8 cellular contexts compared by ENCODE assay signal in genomic region chr3:49008627-49009026, GRCh38. TPM values are rescaled to one million over a fixed set of nuclear protein-coding genes. Genes with fewer than 3 reads are reported as not detected.
DNase-seq lines count a peak whose midpoint lies in the region; TF ChIP-seq lines count a peak whose summit lies in the region.
"Not testable (repeated sequence)": the region's sequence is repeated elsewhere in the genome, so short reads cannot be mapped to it uniquely, and the experiment has no call there.

No MANE protein-coding gene starts in this region.

- peak overlapping the region; percentile 82; the same call in 1 of the 2 replicates for H3K27ac ChIP-seq in SU-DHL-6 (ENCODE audit: low read depth, low read length)
- not testable (repeated sequence) for H3K27ac ChIP-seq in duodenal mucosa (ENCODE audit: low read depth, low read length)
- peak overlapping the region; percentile 95 for H3K27ac ChIP-seq in neural cell (ENCODE audit: low read length)

- not testable (repeated sequence) for H3F3A ChIP-seq in SU-DHL-6 (ENCODE audit: insufficient read depth); neural cell (ENCODE audit: insufficient read depth, low read length, poor library complexity, severe bottlenecking)

- TF ChIP-seq EP300 in neural cell (conservative IDR thresholded peaks at IDR 0.05; ENCODE audit: poor library complexity, severe bottlenecking) = not testable (repeated sequence)

- H3K4me2 ChIP-seq in SU-DHL-6 (ENCODE audit: low read depth, low read length, poor library complexity, severe bottlenecking) (peak overlapping the region; percentile 88), neural cell (ENCODE audit: low read length) (peak overlapping the region; percentile 83)

- not testable (repeated sequence) for DNase-seq in AG10803 (ENCODE audit: low read depth); HFF-Myc (ENCODE audit: extremely low read depth, low read depth)

- H3K27ac Mint-ChIP-seq in activated naive CD8-positive, alpha-beta T cell = peak overlapping the region; percentile 100
- peak overlapping the region; percentile 97 for H3K27ac Mint-ChIP-seq in stimulated activated naive CD8-positive, alpha-beta T cell treated with anti-CD3 and anti-CD28 coated beads, Interleukin-15, Interleukin-2, amounts not matched to agents 100 ng/mL and 50 ng/mL, for 24 hours

- peaks cover 15 to 19% of the 10 kb centered on the region in 2 donors for H3K4me1 ChIP-seq in duodenal mucosa (ENCODE audit: control insufficient read depth in 1 of 2, insufficient read depth in 2 of 2, low read length in 2 of 2)

- H3K9me3 Mint-ChIP-seq in activated naive CD8-positive, alpha-beta T cell (ENCODE audit: low read depth); stimulated activated naive CD8-positive, alpha-beta T cell treated with anti-CD3 and anti-CD28 coated beads, Interleukin-15, Interleukin-2, amounts not matched to agents 100 ng/mL and 50 ng/mL, for 24 hours: not testable (repeated sequence)

- H3K27me3 ChIP-seq in SU-DHL-6 (ENCODE audit: low read length); duodenal mucosa (ENCODE audit: control insufficient read depth in 1 of 2, insufficient read depth in 2 of 2, low read length in 2 of 2); neural cell (ENCODE audit: insufficient read depth, low read depth, low read length): not testable (repeated sequence)

- H3K4me1 Mint-ChIP-seq in activated naive CD8-positive, alpha-beta T cell (ENCODE audit: low read depth) = peaks cover 29% of the 10 kb centered on the region
- H3K4me1 Mint-ChIP-seq in stimulated activated naive CD8-positive, alpha-beta T cell treated with anti-CD3 and anti-CD28 coated beads, Interleukin-15, Interleukin-2, amounts not matched to agents 100 ng/mL and 50 ng/mL, for 24 hours (ENCODE audit: low read depth) = peaks cover 25% of the 10 kb centered on the region

- H3K36me3 ChIP-seq in SU-DHL-6 (ENCODE audit: low read length); neural cell (ENCODE audit: insufficient read depth, low read length): not testable (repeated sequence)
- H3K36me3 ChIP-seq in duodenal mucosa (ENCODE audit: control insufficient read depth in 1 of 2, insufficient read depth in 2 of 2, low read length in 2 of 2) = peaks cover 2 to 25% of the 10 kb centered on the region in 2 donors

- not testable (repeated sequence) for H3K9me3 ChIP-seq in SU-DHL-6 (ENCODE audit: insufficient read depth, low read length); duodenal mucosa (ENCODE audit: control insufficient read depth in 1 of 2, low read length in 2 of 2); neural cell (ENCODE audit: low read length)

- H3K9me2 ChIP-seq in SU-DHL-6 (replicated peaks; ENCODE audit: insufficient read depth, low read length); neural cell (ENCODE audit: insufficient read depth, low read length): not testable (repeated sequence)

- not testable (repeated sequence) for TF ChIP-seq CTCF in AG10803 (conservative IDR thresholded peaks at IDR 0.05; ENCODE audit: low read length); HFF-Myc (IDR thresholded peaks at IDR 0.05; ENCODE audit: low read depth, low read length, missing control alignments); SU-DHL-6 (IDR thresholded peaks at IDR 0.05; ENCODE audit: insufficient read depth, low read length, poor library complexity, severe bottlenecking); neural cell (IDR thresholded peaks at IDR 0.05; ENCODE audit: poor library complexity, severe bottlenecking)

- H4K20me1 ChIP-seq in SU-DHL-6 (ENCODE audit: low read depth, low read length); neural cell (ENCODE audit: insufficient read depth): not testable (repeated sequence)

- not testable (repeated sequence) for H3K36me3 Mint-ChIP-seq in activated naive CD8-positive, alpha-beta T cell
- H3K36me3 Mint-ChIP-seq in stimulated activated naive CD8-positive, alpha-beta T cell treated with anti-CD3 and anti-CD28 coated beads, Interleukin-15, Interleukin-2, amounts not matched to agents 100 ng/mL and 50 ng/mL, for 24 hours (ENCODE audit: low read depth) = peaks cover 19% of the 10 kb centered on the region

- H3K27me3 Mint-ChIP-seq in activated naive CD8-positive, alpha-beta T cell; stimulated activated naive CD8-positive, alpha-beta T cell treated with anti-CD3 and anti-CD28 coated beads, Interleukin-15, Interleukin-2, amounts not matched to agents 100 ng/mL and 50 ng/mL, for 24 hours: not testable (repeated sequence)

- H3K9ac ChIP-seq in SU-DHL-6 (ENCODE audit: low read length) (peak overlapping the region; percentile 99; the same call in 1 of the 2 replicates), duodenal mucosa (ENCODE audit: low read depth in 1 of 2, low read length in 2 of 2) (peak overlapping the region in 1 of 2 donors; percentile 40), neural cell (ENCODE audit: low read length) (peak overlapping the region; percentile 100)

- peak overlapping the region; percentile 75 for H3K4me3 ChIP-seq in AG10803 (ENCODE audit: low read length)
- peak overlapping the region; percentile 59 for H3K4me3 ChIP-seq in HFF-Myc (replicated peaks; ENCODE audit: low read depth, low read length)
- H3K4me3 ChIP-seq in SU-DHL-6 (ENCODE audit: insufficient read depth, low read length, poor library complexity, severe bottlenecking) = not testable (repeated sequence)
- peak overlapping the region; percentile 90 to 94 for H3K4me3 ChIP-seq in duodenal mucosa (ENCODE audit: low read depth in 1 of 2, low read length in 2 of 2)
- peak overlapping the region; percentile 52 for H3K4me3 ChIP-seq in iPS-11a (ENCODE audit: low read depth, low read length)
- H3K4me3 ChIP-seq in neural cell (ENCODE audit: low read length) = peak overlapping the region; percentile 100

- peak overlapping the region; percentile 99 for H3K4me3 Mint-ChIP-seq in activated naive CD8-positive, alpha-beta T cell
- H3K4me3 Mint-ChIP-seq in stimulated activated naive CD8-positive, alpha-beta T cell treated with anti-CD3 and anti-CD28 coated beads, Interleukin-15, Interleukin-2, amounts not matched to agents 100 ng/mL and 50 ng/mL, for 24 hours = peak overlapping the region; percentile 94

- peaks cover 33% of the 10 kb centered on the region for H3K79me2 ChIP-seq in SU-DHL-6 (ENCODE audit: insufficient read depth, low read length)
- peaks cover 50% of the 10 kb centered on the region for H3K79me2 ChIP-seq in neural cell (replicated peaks; ENCODE audit: insufficient read depth, low read length)

- TF ChIP-seq RAD21 in neural cell (conservative IDR thresholded peaks at IDR 0.05) = not testable (repeated sequence)

- not testable (repeated sequence) for H2AFZ ChIP-seq in SU-DHL-6 (ENCODE audit: low read depth, low read length, severe bottlenecking); neural cell (ENCODE audit: low read depth, low read length)

RNA-seq across cellular contexts. Expression of gene WDR6, which starts 1.4 kb away (rescaled TPM):
- 315 and 326 TPM in 2 replicates for polyA plus RNA-seq in neural cell
- 162 TPM in 2 replicates for polyA minus RNA-seq in neural cell

RNA-seq across cellular contexts. Expression of gene DALRD3, which starts 9.8 kb away (rescaled TPM):
- 121 and 145 TPM in 2 replicates for polyA plus RNA-seq in neural cell
- 31.6 and 32.4 TPM in 2 replicates for polyA minus RNA-seq in neural cell

RNA-seq across cellular contexts. Expression of gene NDUFAF3, which starts 13.3 kb away (rescaled TPM):
- 36.2 and 49.0 TPM in 2 replicates for polyA plus RNA-seq in neural cell
- 31.0 and 41.6 TPM in 2 replicates for polyA minus RNA-seq in neural cell

RNA-seq across cellular contexts. Expression of gene P4HTM, which starts 18.6 kb away (rescaled TPM):
- polyA plus RNA-seq in neural cell = 97.3 and 111 TPM in 2 replicates
- 49.3 and 58.4 TPM in 2 replicates for polyA minus RNA-seq in neural cell

RNA-seq across cellular contexts. Expression of gene IMPDH2, which starts 20.6 kb away (rescaled TPM):
- polyA plus RNA-seq in neural cell = 137 and 148 TPM in 2 replicates
- 79.9 and 80.3 TPM in 2 replicates for polyA minus RNA-seq in neural cell
